Comparison of ENCODE assay signal across 1 cellular context in the genomic region with DNA sequence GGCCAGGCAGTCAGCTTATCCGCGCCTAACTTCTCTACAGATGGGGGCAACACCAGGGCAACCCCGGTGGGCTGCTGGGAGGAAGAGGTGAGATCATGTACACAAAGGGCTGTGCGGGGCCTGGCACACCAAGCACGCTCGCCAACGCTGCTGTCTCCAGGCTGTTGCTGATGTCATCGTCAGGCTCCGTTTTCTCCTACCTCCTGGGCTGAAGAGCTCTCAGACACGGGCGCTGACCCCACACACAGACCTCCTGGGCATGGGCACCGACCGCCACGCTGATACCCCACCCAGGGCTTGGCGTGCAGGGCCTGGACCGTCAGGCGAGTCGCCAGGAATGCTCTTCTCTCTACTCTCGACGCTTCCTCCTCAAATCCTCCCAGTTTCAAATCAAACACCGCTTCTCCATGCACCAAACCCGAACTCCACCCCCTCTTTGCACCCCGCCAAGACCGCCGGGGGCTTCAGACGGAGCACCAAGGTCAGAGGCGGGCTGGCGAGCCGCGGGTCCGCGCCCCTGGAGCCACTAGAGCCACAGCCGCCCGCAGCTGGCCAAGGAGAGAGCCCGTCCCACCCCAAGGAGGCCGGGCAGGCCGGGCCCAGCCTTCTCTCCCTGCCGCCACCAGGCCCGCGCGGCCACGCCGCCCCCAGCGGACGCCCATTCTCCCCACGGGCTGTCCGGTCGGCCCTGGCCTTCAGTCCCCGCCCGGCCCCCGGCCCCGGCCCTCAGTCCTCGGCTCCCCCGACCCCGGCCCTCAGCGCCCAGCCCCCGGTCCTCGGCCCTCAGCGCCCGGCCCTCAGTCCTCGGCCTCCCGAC.
TF ChIP-seq lines count a peak whose summit lies in the region.

No MANE protein-coding gene starts in this region.

TF ChIP-seq in H1, 55 proteins besides CTCF, POLR2A, EP300 and RAD21:
- TF ChIP-seq YY1 (IDR thresholded peaks at IDR 0.05; ENCODE audit: low read depth, low read length) (no peak), FOSL1 (IDR thresholded peaks at IDR 0.05; ENCODE audit: insufficient read depth, low read depth, low read length) (no peak), TAF1 (IDR thresholded peaks at IDR 0.05; ENCODE audit: low read depth, low read length) (no peak), JUN (IDR thresholded peaks at IDR 0.05; ENCODE audit: low read depth, low read length) (no peak), BCL11A (IDR thresholded peaks at IDR 0.05; ENCODE audit: low read depth in 2 of 2, low read length in 2 of 2) (no peak), BACH1 (IDR thresholded peaks at IDR 0.05; ENCODE audit: low read length) (no peak), GABPA (IDR thresholded peaks at IDR 0.05; ENCODE audit: borderline replicate concordance, insufficient read depth, low read length) (no peak), TEAD4 (IDR thresholded peaks at IDR 0.05; ENCODE audit: low read depth, low read length) (no peak), JUND (IDR thresholded peaks at IDR 0.05; ENCODE audit: low read length) (no peak), SIX5 (IDR thresholded peaks at IDR 0.05; ENCODE audit: low read depth, low read length) (no peak), ZNF274 (IDR thresholded peaks at IDR 0.05; ENCODE audit: borderline replicate concordance, extremely low read depth, low read length) (no peak), BRCA1 (IDR thresholded peaks at IDR 0.05; ENCODE audit: low read depth, low read length) (no peak), RFX5 (IDR thresholded peaks at IDR 0.05; ENCODE audit: borderline replicate concordance, low read depth, low read length) (no peak)
TF ChIP-seq in H1: peak in this region for 0.
